Comparison of ENCODE assay signal across 1 cellular context in genomic region chr6:167848783-167849182, GRCh38.
TF ChIP-seq lines count a peak whose summit lies in the region.

No MANE protein-coding gene starts in this region.

TF ChIP-seq in H1, 55 proteins besides CTCF, POLR2A, EP300 and RAD21:
- TF ChIP-seq MAFK (IDR thresholded peaks at IDR 0.05; ENCODE audit: low read depth, low read length) (no peak), HDAC2 (IDR thresholded peaks at IDR 0.05; ENCODE audit: borderline replicate concordance in 1 of 2, low read depth in 2 of 2, low read length in 2 of 2) (no peak), SIN3A (conservative IDR thresholded peaks at IDR 0.05 in 1 of 2, IDR thresholded peaks at IDR 0.05 in 1 of 2; ENCODE audit: low read depth in 1 of 2, low read length in 2 of 2) (no peak), RNF2 (IDR thresholded peaks at IDR 0.05; ENCODE audit: borderline replicate concordance, low read depth, low read length, missing control alignments, poor library complexity, severe bottlenecking) (no peak), ATF3 (IDR thresholded peaks at IDR 0.05; ENCODE audit: insufficient read depth, low read depth, low read length) (no peak), EGR1 (IDR thresholded peaks at IDR 0.05; ENCODE audit: borderline replicate concordance, low read depth, low read length) (no peak)
